ENCODE assay signal across 8 cellular contexts in the genomic region with DNA sequence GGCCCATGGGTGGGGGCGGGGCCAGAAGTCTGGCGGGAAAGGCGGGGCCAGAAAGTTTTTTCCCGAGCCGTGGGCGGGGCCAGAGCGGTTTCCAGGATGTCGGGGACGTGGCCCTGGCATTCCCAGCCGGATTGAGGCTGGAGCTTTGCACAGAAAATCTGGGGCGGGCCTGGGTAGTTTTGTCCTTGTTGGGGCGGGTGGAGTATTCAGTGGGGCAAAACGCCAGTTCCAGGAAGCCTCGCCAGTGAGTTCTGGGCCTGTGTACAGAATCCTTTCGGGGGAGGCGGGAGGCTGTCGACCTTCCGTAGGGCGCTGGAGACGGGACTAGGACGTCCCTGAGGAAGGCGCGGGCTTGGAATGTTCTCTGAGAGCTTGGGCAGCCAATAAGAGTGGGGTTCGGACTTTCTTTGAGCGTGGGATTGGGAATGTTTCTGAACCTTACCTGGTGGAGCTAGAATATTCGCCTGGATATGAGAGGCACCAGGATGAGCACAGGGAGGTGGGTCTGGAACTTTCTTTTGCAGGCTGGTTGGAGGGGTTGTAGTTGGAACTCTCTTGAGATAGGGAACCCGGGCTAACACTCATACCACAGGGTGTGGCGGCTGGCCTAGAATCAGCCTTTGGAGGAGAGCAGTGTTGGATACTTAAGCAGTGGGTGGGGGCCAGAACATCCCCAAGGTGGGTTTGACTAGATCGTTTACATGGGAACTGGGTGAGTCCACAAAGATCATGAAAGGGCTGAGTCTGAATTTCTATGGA. TPM values are rescaled to one million over a fixed set of nuclear protein-coding genes. Genes with fewer than 3 reads are reported as not detected.
A peak's percentile ranks its signal among the peaks of the same experiment; 100 is the strongest.
DNase-seq lines count a peak whose midpoint lies in the region; ATAC-seq and TF ChIP-seq lines count a peak whose summit lies in the region.

No MANE protein-coding gene starts in this region.

- CTCF ChIA-PET in GM10248 (lab: Yijun Ruan, JAX) = interaction anchor here (1.4 to 5.6 kb wide), 4 partner anchors 12 to 134 kb away, joined by 3 to 103 read pairs (median 12); a partner anchor contains a TSS

- H3K4me3 ChIP-seq in RWPE2 (ENCODE audit: severe bottlenecking) (peak overlapping the region; percentile 43), ovary (peak overlapping the region; percentile 45)

- H3K27me3 ChIP-seq in RWPE2 (ENCODE audit: insufficient read depth, poor library complexity, severe bottlenecking) = no peaks in the 10 kb centered on the region
- no peaks in the 10 kb centered on the region for H3K27me3 ChIP-seq in ovary

- H3K9me3 ChIP-seq in RWPE2 (ENCODE audit: severe bottlenecking) (no peaks in the 10 kb centered on the region), ovary (no peaks in the 10 kb centered on the region)

- H3K27ac ChIP-seq in RWPE2 (ENCODE audit: poor library complexity, severe bottlenecking) (peak overlapping the region; percentile 76), ovary (peak overlapping the region in 1 of 2 donors; percentile 95)

- in situ Hi-C loops in ACHN (cut with HindIII; ENCODE audit: low pct_ligation_motif_present, low pct_unique_long_range_greater_than_20kb, low sequenced_read_pairs) = no loop called here

- TF ChIP-seq POLR2A in ovary (IDR thresholded peaks at IDR 0.05) = peak; percentile 44

- POLR2A ChIA-PET in GM10248 (lab: Yijun Ruan, JAX) = interaction anchor here (1.4 to 2.2 kb wide), 3 partner anchors 17 to 31 kb away, joined by 4 to 30 read pairs (median 23); a partner anchor contains a TSS

- intact Hi-C loops in ovary (cut with DNase I) = no loop called here

- 1 to 2% (median 2%) methylated on average over 29 of the region's 29 CpGs for WGBS in ovary, 3 donors

- peak; percentile 61 for TF ChIP-seq EP300 in ovary (IDR thresholded peaks at IDR 0.05)

- DNase-seq in RWPE2 (ENCODE audit: low spot score) (no peak), ovary (peak; percentile 45 to 65 (median 62)), pons (ENCODE audit: low spot score) (no peak), ACHN (no peak), GM10248 (ENCODE audit: extremely low spot score) (no peak)

- peak; percentile 3 for ATAC-seq in GM21515 (IDR thresholded peaks at IDR 0.05; ENCODE audit: unreplicated experiment)
- peak; percentile 48 for ATAC-seq in RWPE2 (ENCODE audit: low read depth)
- ATAC-seq in esophagus mucosa = peak; percentile 12
- ATAC-seq in GM21528 (IDR thresholded peaks at IDR 0.05; ENCODE audit: low FRiP score, unreplicated experiment) = no peak

- peaks cover 39% of the 10 kb centered on the region for H3K36me3 ChIP-seq in RWPE2 (ENCODE audit: low read depth)
- no peaks in the 10 kb centered on the region for H3K36me3 ChIP-seq in ovary

- H3K4me1 ChIP-seq in RWPE2 (ENCODE audit: insufficient read depth, poor library complexity, severe bottlenecking) = peaks cover 16% of the 10 kb centered on the region
- H3K4me1 ChIP-seq in ovary (ENCODE audit: insufficient read depth) = peaks cover 7% of the 10 kb centered on the region

- TF ChIP-seq CTCF in RWPE2 (IDR thresholded peaks at IDR 0.05; ENCODE audit: poor library complexity, severe bottlenecking) (no peak), ovary (IDR thresholded peaks at IDR 0.05) (no peak), GM10248 (IDR thresholded peaks at IDR 0.05; ENCODE audit: control extremely low read depth, extremely low read depth, low read depth, missing control alignments) (no peak)

RNA-seq across cellular contexts. Expression of a gene that starts 1.3 kb away (rescaled TPM):
- total RNA-seq in esophagus mucosa (14.6 TPM), ovary (10 to 100 TPM; 17.5 to 65.7 (median 37.0) TPM)
- 10 to 100 TPM; 14.8 to 40.4 TPM for polyA plus RNA-seq in ovary

RNA-seq across cellular contexts. Expression of a gene that starts 17.1 kb away (rescaled TPM):
- 7.3 TPM for total RNA-seq in esophagus mucosa
- total RNA-seq in ovary = 10 to 100 TPM in 6 of 7 donors, 1 to 10 TPM in 1; 9.7 to 53.3 (median 31.0) TPM
- polyA plus RNA-seq in ovary = 10 to 100 TPM in 1 of 2 donors, under 1 TPM in 1; 0.73 to 15.2 TPM

RNA-seq across cellular contexts. Expression of a gene that starts 26.6 kb away (rescaled TPM):
- total RNA-seq in esophagus mucosa = 1.6 TPM
- total RNA-seq in ovary = 10 to 100 TPM in 1 of 7 donors, 1 to 10 TPM in 6; 5.4 to 13.2 (median 6.6) TPM
- 1 to 10 TPM in 1 of 2 donors, under 1 TPM in 1; 0.23 to 4.5 TPM for polyA plus RNA-seq in ovary

RNA-seq across cellular contexts. Expression of a gene that starts 52.1 kb away (rescaled TPM):
- total RNA-seq in esophagus mucosa = 1.1 TPM
- total RNA-seq in ovary = 10 to 100 TPM in 3 of 7 donors, 1 to 10 TPM in 4; 4.6 to 27.5 (median 9.4) TPM
- 1 to 10 TPM; 3.5 to 10.0 TPM for polyA plus RNA-seq in ovary

Comparison
In these comparisons a context has a peak if more than half of its experiments do, and no peak if none do; other contexts are left out.
1. DNase-seq: peak in ovary (5 of 5); none in RWPE2 (single experiment), pons (single experiment), ACHN (single experiment) and GM10248 (single experiment).